12 cellular contexts compared by ENCODE assay signal in the genomic region with DNA sequence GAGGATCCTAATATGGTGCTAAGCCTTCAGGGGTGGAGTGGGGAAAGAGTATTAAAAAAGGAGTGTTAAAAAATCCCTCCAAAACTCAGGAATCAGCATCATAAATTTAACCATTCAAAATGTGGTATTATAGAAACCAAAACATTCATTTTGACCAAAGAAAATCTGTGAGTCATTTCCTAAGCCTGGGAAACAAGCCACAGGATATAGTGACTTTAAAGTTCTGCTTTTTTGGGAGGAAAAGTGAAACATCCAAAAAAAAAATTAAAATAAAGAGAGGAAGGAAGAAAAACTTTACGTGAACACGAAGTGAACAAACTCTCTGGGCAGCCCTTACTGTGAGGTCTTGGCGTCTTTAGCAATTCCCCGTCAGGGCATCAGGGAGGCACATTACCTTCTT.
DNase-seq lines count a peak whose midpoint lies in the region; ATAC-seq and TF ChIP-seq lines count a peak whose summit lies in the region.
"Had no signal": no experiment of that assay in that cellular context is flagged by ENCODE, and none has a peak within 500 bp of the region (broad histone marks: within the 10 kb centered on the region; RNA-seq: fewer than 3 reads in every experiment).

No MANE protein-coding gene starts in this region.

- in situ Hi-C loops in HAP-1 (cut with MboI; ENCODE audit: low sequenced_read_pairs), result no loop called here

- no peak for TF ChIP-seq POLR2A in breast epithelium (IDR thresholded peaks at IDR 0.05)

- no peak for TF ChIP-seq CTCF in MCF 10A (IDR thresholded peaks at IDR 0.05; ENCODE audit: unreplicated experiment)
- no peak for TF ChIP-seq CTCF in breast epithelium (IDR thresholded peaks at IDR 0.05)
- no peak for TF ChIP-seq CTCF in fibroblast of lung (conservative IDR thresholded peaks at IDR 0.05 in 1 of 2, IDR thresholded peaks at IDR 0.05 in 1 of 2; ENCODE audit: low read depth in 1 of 2, low read length in 2 of 2)

- intact Hi-C loops in MCF 10A (cut with micrococcal nuclease), result no loop called here
- intact Hi-C loops in breast epithelium (cut with DNase I; ENCODE audit: low total_unique reads), result no loop called here

- no peaks in the 10 kb centered on the region for H3K79me2 ChIP-seq in fibroblast of lung (ENCODE audit: control insufficient read depth, insufficient read depth, low read length)

- peaks cover 47% of the 10 kb centered on the region for H3K36me3 Mint-ChIP-seq in MCF 10A (ENCODE audit: insufficient read depth, unreplicated experiment)

- H3K27me3 Mint-ChIP-seq in MCF 10A (ENCODE audit: insufficient read depth, unreplicated experiment), result no peaks in the 10 kb centered on the region

- DNase-seq in MCF 10A (ENCODE audit: unreplicated experiment) (peak; percentile 46), breast epithelium (ENCODE audit: low spot score in 2 of 2) (no peak), SJSA1 (ENCODE audit: low read depth in 1 of 2, low spot score in 2 of 2) (peak in 1 of 2 experiments; percentile 57), fibroblast of lung (ENCODE audit: low read depth in 2 of 2) (peak; percentile 67 to 77), NCI-H2081 treated with DMSO at 0.1 percent for 48 hours (lab: John Stamatoyannopoulos, UW) (no peak), HAP-1 (ENCODE audit: low spot score in 2 of 2) (no peak)
- DNase-seq: activated CD4-positive, alpha-beta T cell treated with anti-CD3 and anti-CD28 coated beads for 1 hour; adrenal gland; NCI-H1048; right cardiac atrium had no signal

- H3K9me3 ChIP-seq in breast epithelium (no peaks in the 10 kb centered on the region), SJSA1 (replicated peaks) (no peaks in the 10 kb centered on the region), fibroblast of lung (ENCODE audit: control insufficient read depth, insufficient read depth, low read depth, low read length) (no peaks in the 10 kb centered on the region), HAP-1 (no peaks in the 10 kb centered on the region)
- H3K9me3 ChIP-seq: adrenal gland had no signal

- H3K4me1 ChIP-seq in breast epithelium (no peaks in the 10 kb centered on the region), SJSA1 (replicated peaks) (peaks cover 55% of the 10 kb centered on the region), fibroblast of lung (ENCODE audit: control insufficient read depth, extremely low read depth, insufficient read depth, low read length) (peaks cover 19% of the 10 kb centered on the region), HAP-1 (peaks cover 4% of the 10 kb centered on the region)
- H3K4me1 ChIP-seq: adrenal gland had no signal

- peak overlapping the region; percentile 42 for H3K4me2 ChIP-seq in fibroblast of lung (ENCODE audit: extremely low read depth, insufficient read depth, low read length)

- H3K27ac ChIP-seq in breast epithelium (no peak overlapping the region), SJSA1 (peak overlapping the region; percentile 70), fibroblast of lung (ENCODE audit: insufficient read depth, low read length) (peak overlapping the region; percentile 38)

- peaks cover 48% of the 10 kb centered on the region for H3K4me1 Mint-ChIP-seq in MCF 10A (ENCODE audit: insufficient read depth, unreplicated experiment)

- no TSS peak for BruUV-seq in MCF 10A (replicated peaks; lab: Mats Ljungman, UMichigan)

- ATAC-seq in HG02885 (IDR thresholded peaks at IDR 0.05; ENCODE audit: poor library complexity, unreplicated experiment) (no peak), GM18873 (IDR thresholded peaks at IDR 0.05; ENCODE audit: low FRiP score, unreplicated experiment) (no peak)

- H3K27me3 ChIP-seq in breast epithelium (no peaks in the 10 kb centered on the region), SJSA1 (replicated peaks) (no peaks in the 10 kb centered on the region), fibroblast of lung (ENCODE audit: control insufficient read depth, insufficient read depth, low read length) (no peaks in the 10 kb centered on the region), HAP-1 (ENCODE audit: low read depth) (no peaks in the 10 kb centered on the region)
- H3K27me3 ChIP-seq: adrenal gland had no signal

- H3K4me3 ChIP-seq in breast epithelium (no peak overlapping the region), SJSA1 (no peak overlapping the region), fibroblast of lung (replicated peaks in 1 of 4; ENCODE audit: control extremely low read depth in 1 of 4, insufficient read depth in 1 of 4, low read depth in 3 of 4, low read length in 4 of 4) (no peak overlapping the region), HAP-1 (no peak overlapping the region)
- H3K4me3 ChIP-seq: adrenal gland had no signal

- POLR2A ChIA-PET in MCF 10A (lab: Yijun Ruan, JAX), result interaction anchor here (1.0 to 3.9 kb wide), 2 partner anchors 147 to 150 kb away, joined by 3 to 14 read pairs; no protein-coding TSS in a partner anchor

- no peak overlapping the region for H2AFZ ChIP-seq in fibroblast of lung (ENCODE audit: low read length)

- H4K20me1 ChIP-seq in fibroblast of lung (ENCODE audit: control insufficient read depth, extremely low read depth, insufficient read depth, low read length), result no peaks in the 10 kb centered on the region

- H3K36me3 ChIP-seq in breast epithelium (no peaks in the 10 kb centered on the region), SJSA1 (0 out of 2 replicates have a peak, but pooled peaks cover 2% of the 10 kb centered on the region), fibroblast of lung (ENCODE audit: control insufficient read depth, insufficient read depth, low read length) (peaks cover 8% of the 10 kb centered on the region), HAP-1 (replicated peaks) (peaks cover 8% of the 10 kb centered on the region)
- H3K36me3 ChIP-seq: adrenal gland had no signal

- no peak overlapping the region for H3K4me3 Mint-ChIP-seq in MCF 10A (ENCODE audit: unreplicated experiment)

- H3K9me3 Mint-ChIP-seq in MCF 10A (ENCODE audit: unreplicated experiment), result no peaks in the 10 kb centered on the region

- H3K27ac Mint-ChIP-seq in MCF 10A (ENCODE audit: low read depth, unreplicated experiment), result peak overlapping the region; percentile 42

- CTCF ChIA-PET in MCF 10A (lab: Yijun Ruan, JAX), result interaction anchor here (0.7 to 1.4 kb wide), 7 partner anchors 10 to 263 kb away, joined by 3 to 9 read pairs (median 3); partner anchors contain the start of gene OSBPL3

- no peak overlapping the region for H3K9ac ChIP-seq in fibroblast of lung (ENCODE audit: insufficient read depth, low read length)

Comparison
In these comparisons a context has a peak if more than half of its experiments do, and no peak if none do; other contexts are left out.
1. DNase-seq: peak in MCF 10A (single experiment) and fibroblast of lung (2 of 2); none in breast epithelium (0 of 2), NCI-H2081 treated with DMSO at 0.1 percent for 48 hours (single experiment) and HAP-1 (0 of 2).
2. H3K27ac ChIP-seq: peak in SJSA1 (single experiment) and fibroblast of lung (single experiment); none in breast epithelium (0 of 2).